ENCODE assay signal across 8 cellular contexts in genomic region chr15:31483053-31483923, GRCh38.
DNase-seq lines count a peak whose midpoint lies in the region; ATAC-seq lines count a peak whose summit lies in the region.

No MANE protein-coding gene starts in this region.

- peak; percentile 48 for ATAC-seq in HG02588 (IDR thresholded peaks at IDR 0.05; ENCODE audit: unreplicated experiment)
- no peak for ATAC-seq in GM21381 (IDR thresholded peaks at IDR 0.05; ENCODE audit: unreplicated experiment)

- peak; percentile 44 for DNase-seq in activated gamma-delta T cell treated with Interleukin-2 at 50 U/mL for 16 hours
- peak; percentile 60 for DNase-seq in iPS-NIHi11 (ENCODE audit: low spot score)
- peak; percentile 72 for DNase-seq in stimulated activated CD8-positive, alpha-beta memory T cell treated with anti-CD3 and anti-CD28 coated beads, Interleukin-4, amount 100 ng/mL, for 48 hours
- DNase-seq in GM03348 (ENCODE audit: low spot score) = no peak
- DNase-seq in kidney tubule cell (ENCODE audit: low spot score) = no peak
- no peak for DNase-seq in NCI-H1436 treated with DMSO at 0.1 percent for 48 hours (lab: John Stamatoyannopoulos, UW)

Comparison
In these comparisons a context has a peak if more than half of its experiments do, and no peak if none do; other contexts are left out.
1. DNase-seq: peak in activated gamma-delta T cell treated with Interleukin-2 at 50 U/mL for 16 hours (single experiment), iPS-NIHi11 (single experiment) and stimulated activated CD8-positive, alpha-beta memory T cell treated with anti-CD3 and anti-CD28 coated beads, Interleukin-4, amount 100 ng/mL, for 48 hours (single experiment); none in GM03348 (single experiment), kidney tubule cell (single experiment) and NCI-H1436 treated with DMSO at 0.1 percent for 48 hours (single experiment).